ENCODE assay signal across 8 cellular contexts in genomic region chr6:106630366-106630765, GRCh38. TPM values are rescaled to one million over a fixed set of nuclear protein-coding genes. Genes with fewer than 3 reads are reported as not detected.
A peak's percentile ranks its signal among the peaks of the same experiment; 100 is the strongest.
DNase-seq lines count a peak whose midpoint lies in the region; ATAC-seq and TF ChIP-seq lines count a peak whose summit lies in the region.

No MANE protein-coding gene starts in this region.

- intact Hi-C loops in HCT116 (cut with micrococcal nuclease) (no loop called here), mucosa of descending colon (cut with DNase I, micrococcal nuclease) (no loop called here)

- H3K27ac ChIP-seq in HCT116 (ENCODE audit: low read depth, low read length) (no peak overlapping the region), substantia nigra (ENCODE audit: low read depth, low read length, poor library complexity, severe bottlenecking) (no peak overlapping the region)

- H3K79me2 ChIP-seq in HCT116 (ENCODE audit: insufficient read depth, low read length), result peaks cover 58% of the 10 kb centered on the region

- TF ChIP-seq POLR2A in HCT116 (IDR thresholded peaks at IDR 0.05; ENCODE audit: borderline replicate concordance, extremely low read depth, insufficient read depth, insufficient read length), result no peak

- H3K4me2 ChIP-seq in HCT116 (ENCODE audit: low read length), result peak overlapping the region; percentile 93

- no peak for TF ChIP-seq RAD21 in HCT116 (IDR thresholded peaks at IDR 0.05; ENCODE audit: low read depth)

- H4K20me1 ChIP-seq in HCT116 (ENCODE audit: insufficient read depth), result no peaks in the 10 kb centered on the region

- ATAC-seq in HCT116 (no peak), mucosa of descending colon (peak; percentile 54)

- POLR2A ChIA-PET in HCT116 (lab: Charles Lee), result no interaction called here

- TSS peak; percentile 50 for BruUV-seq in HCT116 (replicated peaks; lab: Mats Ljungman, UMichigan)

- in situ Hi-C loops in astrocyte of the cerebellum (cut with HindIII; ENCODE audit: low sequenced_read_pairs), result loop anchor here (10.0 kb wide), 1 partner anchor 64 kb away; no protein-coding TSS in a partner anchor

- no peaks in the 10 kb centered on the region for H3K9me2 ChIP-seq in HCT116 (ENCODE audit: insufficient read depth)

- H3K27me3 ChIP-seq in HCT116 (ENCODE audit: insufficient read depth, low read length), result no peaks in the 10 kb centered on the region

- H3K9me3 ChIP-seq in HCT116 (ENCODE audit: control insufficient read depth in 1 of 2, insufficient read depth in 1 of 2, low read depth in 1 of 2, low read length in 2 of 2) (no peaks in the 10 kb centered on the region), mucosa of descending colon (no peaks in the 10 kb centered on the region)

- DNase-seq in AG09309 (ENCODE audit: low read depth), result no peak
- DNase-seq in HCT116 (ENCODE audit: low read depth, low spot score), result no peak
- no peak for DNase-seq in astrocyte of the cerebellum (ENCODE audit: low read depth)
- peak in 1 of 3 donors; percentile 18 for DNase-seq in mucosa of descending colon
- DNase-seq in substantia nigra (lab: John Stamatoyannopoulos, UW), result no peak
- DNase-seq in NCI-H146 (lab: John Stamatoyannopoulos, UW), result no peak
- DNase-seq in NCI-H446 (lab: John Stamatoyannopoulos, UW), result no peak
- no peak for DNase-seq in HuH-7 (ENCODE audit: low spot score)

- CTCF ChIA-PET in HCT116 (lab: Charles Lee), result no interaction called here

- peaks cover 3 to 10% of the 10 kb centered on the region in 2 experiments; a peak in 1 of 4 replicates for H3K4me1 ChIP-seq in HCT116 (ENCODE audit: control insufficient read depth in 1 of 2, insufficient read depth in 2 of 2, low read length in 2 of 2)
- peaks cover 9% of the 10 kb centered on the region for H3K4me1 ChIP-seq in mucosa of descending colon (ENCODE audit: low read depth)

- H3K36me3 ChIP-seq in HCT116 (ENCODE audit: control insufficient read depth in 1 of 2, insufficient read depth in 2 of 2, low read length in 2 of 2) (no peaks in the 10 kb centered on the region), mucosa of descending colon (ENCODE audit: low read depth) (no peaks in the 10 kb centered on the region)

- H3K9ac ChIP-seq in HCT116 (ENCODE audit: low read length), result peak overlapping the region; percentile 94

- H3K4me3 ChIP-seq in AG09309 (ENCODE audit: control insufficient read depth, low read depth, low read length) (peak overlapping the region; percentile 94), HCT116 (replicated peaks in 1 of 2; ENCODE audit: low read depth in 1 of 2, low read length in 2 of 2) (peak overlapping the region; percentile 91 to 99), astrocyte of the cerebellum (ENCODE audit: low read depth, low read length) (peak overlapping the region; percentile 89), mucosa of descending colon (no peak overlapping the region)

- no peak overlapping the region for H2AFZ ChIP-seq in HCT116 (ENCODE audit: low read depth, low read length, poor library complexity, severe bottlenecking)

- RAD21 ChIA-PET in HCT116 (lab: Charles Lee; ENCODE audit: low non-redundant PET in 1 of 2, low total read pairs in 2 of 2, uncharacterized antibody in 2 of 2, unreplicated experiment in 2 of 2), result no interaction called here

- TF ChIP-seq CTCF in AG09309 (IDR thresholded peaks at IDR 0.05; ENCODE audit: control insufficient read depth, insufficient read depth, low read depth, low read length, missing control alignments) (no peak), HCT116 (IDR thresholded peaks at IDR 0.05 in 2 of 3, conservative IDR thresholded peaks at IDR 0.05 in 1 of 3; ENCODE audit: borderline replicate concordance in 1 of 3, insufficient read depth in 1 of 3, low read depth in 2 of 3, low read length in 2 of 3) (no peak), astrocyte of the cerebellum (IDR thresholded peaks at IDR 0.05; ENCODE audit: low read depth, low read length, missing control alignments) (no peak), mucosa of descending colon (IDR thresholded peaks at IDR 0.05) (no peak)

TF ChIP-seq in HCT116, 20 proteins besides CTCF, POLR2A, EP300 and RAD21:
- TF ChIP-seq CEBPB (IDR thresholded peaks at IDR 0.05; ENCODE audit: low read depth) (no peak), MAX (IDR thresholded peaks at IDR 0.05) (no peak), POLR2AphosphoS5 (IDR thresholded peaks at IDR 0.05; ENCODE audit: low read depth, low read length) (no peak), FOSL1 (IDR thresholded peaks at IDR 0.05; ENCODE audit: low read depth) (no peak), SRF (IDR thresholded peaks at IDR 0.05; ENCODE audit: low read depth) (no peak), EZH2 (IDR thresholded peaks at IDR 0.05) (no peak), REST (IDR thresholded peaks at IDR 0.05; ENCODE audit: low read depth) (no peak), CBX3 (IDR thresholded peaks at IDR 0.05; ENCODE audit: low read depth) (no peak), JUND (IDR thresholded peaks at IDR 0.05) (no peak), YY1 (IDR thresholded peaks at IDR 0.05; ENCODE audit: extremely low read depth, insufficient replicate concordance, low read depth, low read length) (no peak), ZNF274 (IDR thresholded peaks at IDR 0.05; ENCODE audit: low read depth, low read length) (no peak), TCF7L2 (IDR thresholded peaks at IDR 0.05; ENCODE audit: borderline replicate concordance, extremely low read depth, insufficient read depth, insufficient read length) (no peak), ATF3 (IDR thresholded peaks at IDR 0.05) (no peak), EGR1 (IDR thresholded peaks at IDR 0.05; ENCODE audit: low read depth) (no peak)

RNA-seq across cellular contexts. Expression of gene QRSL1, which starts 1.0 kb away (rescaled TPM):
- total RNA-seq in HCT116 (2021; ENCODE audit: unreplicated experiment), result 16.0 TPM
- polyA plus RNA-seq in HCT116 (2012), result 5.8 and 7.4 TPM in 2 replicates
- total RNA-seq in mucosa of descending colon, result 10 to 100 TPM; 13.1 to 19.4 (median 15.2) TPM

RNA-seq across cellular contexts. Expression of gene RTN4IP1, which starts 1.1 kb away (rescaled TPM):
- total RNA-seq in HCT116 (2021; ENCODE audit: unreplicated experiment) (9.1 TPM), mucosa of descending colon (10 to 100 TPM in 1 of 3 donors, 1 to 10 TPM in 2; 8.3 to 12.8 (median 9.8) TPM)
- polyA plus RNA-seq in HCT116 (2012), result 5.3 and 6.2 TPM in 2 replicates
